Comparison of ENCODE assay signal across 11 cellular contexts in genomic region chr15:32677238-32677750, GRCh38. TPM values are rescaled to one million over a fixed set of nuclear protein-coding genes. Genes with fewer than 3 reads are reported as not detected.
DNase-seq lines count a peak whose midpoint lies in the region; ATAC-seq, FAIRE-seq and TF ChIP-seq lines count a peak whose summit lies in the region.
"Had no signal": no experiment of that assay in that cellular context is flagged by ENCODE, and none has a peak within 500 bp of the region (broad histone marks: within the 10 kb centered on the region; RNA-seq: fewer than 3 reads in every experiment).

No MANE protein-coding gene starts in this region.

- ATAC-seq in left colon: peak; percentile 66

- H3K9me3 ChIP-seq in BE2C (no peaks in the 10 kb centered on the region), stomach (no peaks in the 10 kb centered on the region)

- no peaks in the 10 kb centered on the region for H3K27me3 ChIP-seq in BE2C
- no peaks in the 10 kb centered on the region for H3K27me3 ChIP-seq in stomach

- 49 to 67% (median 52%) methylated on average over 5 of the region's 5 CpGs for WGBS in stomach, 5 donors

- H3K4me3 ChIP-seq in BE2C (ENCODE audit: low read depth, low read length) (no peak overlapping the region), stomach (no peak overlapping the region)

- TF ChIP-seq POLR2A in stomach (IDR thresholded peaks at IDR 0.05): no peak

- H3K36me3 ChIP-seq in BE2C (no peaks in the 10 kb centered on the region), stomach (no peaks in the 10 kb centered on the region)

- H3K27ac ChIP-seq in 22Rv1: peak overlapping the region; percentile 67
- H3K27ac ChIP-seq in stomach: no peak overlapping the region

- intact Hi-C loops in left colon (cut with DNase I, micrococcal nuclease): no loop called here
- intact Hi-C loops in stomach (cut with DNase I; ENCODE audit: low total_unique reads): no loop called here

- no peak for TF ChIP-seq CTCF in 22Rv1 (IDR thresholded peaks at IDR 0.05)
- TF ChIP-seq CTCF in BE2C (IDR thresholded peaks at IDR 0.05; ENCODE audit: low read depth, low read length): no peak
- no peak for TF ChIP-seq CTCF in stomach (IDR thresholded peaks at IDR 0.05)

- no peak for TF ChIP-seq EP300 in stomach (IDR thresholded peaks at IDR 0.05)

- no peak for FAIRE-seq in HTR-8/SVneo (lab: Jason Lieb, UNC)

- peak; percentile 36 for DNase-seq in LHCN-M2 (ENCODE audit: low read depth)
- DNase-seq in SHP77 (lab: John Stamatoyannopoulos, UW): peak; percentile 64 to 70
- no peak for DNase-seq in left colon
- DNase-seq in RKO (ENCODE audit: low spot score): no peak
- no peak for DNase-seq in BE2C
- DNase-seq in HTR-8/SVneo (ENCODE audit: insufficient read length, low spot score): no peak
- DNase-seq in stomach: no peak
- DNase-seq: hippocampal formation, T-helper 1 cell had no signal

- peaks cover 4% of the 10 kb centered on the region; the same call in 1 of the 2 replicates for H3K4me1 ChIP-seq in BE2C
- peaks cover 0 to 12% (median 5%) of the 10 kb centered on the region in 4 donors for H3K4me1 ChIP-seq in stomach

RNA-seq across cellular contexts. Expression of gene SCG5, which starts 35.8 kb away (rescaled TPM):
- total RNA-seq in LHCN-M2 (2014; rRNA removed): 1.2 and 2.8 TPM in 2 replicates
- polyA plus RNA-seq in LHCN-M2 (2012): 15.0 TPM
- 1 to 10 TPM; 4.9 to 9.5 TPM for total RNA-seq in left colon
- polyA plus RNA-seq in BE2C (2012; ENCODE audit: insufficient read depth, insufficient read length, low read depth): 203 TPM
- 10 to 100 TPM in 1 of 5 donors, 1 to 10 TPM in 1, not detected in 3; 2.9 to 16.5 TPM for total RNA-seq in stomach
- 1 to 10 TPM; 1.4 to 7.3 (median 3.9) TPM for polyA plus RNA-seq in stomach

RNA-seq across cellular contexts. Expression of gene GREM1, which starts 40.5 kb away (rescaled TPM):
- total RNA-seq in LHCN-M2 (2014; rRNA removed) (123 and 138 TPM in 2 replicates), left colon (10 to 100 TPM; 13.7 to 46.0 TPM), stomach (10 to 100 TPM in 3 of 5 donors, 1 to 10 TPM in 2; 5.3 to 50.0 (median 13.0) TPM)
- 829 TPM for polyA plus RNA-seq in LHCN-M2 (2012)
- 0.05 TPM for polyA plus RNA-seq in BE2C (2012; ENCODE audit: insufficient read depth, insufficient read length, low read depth)
- 10 to 100 TPM in 2 of 3 donors, 1 to 10 TPM in 1; 4.0 to 22.2 (median 14.6) TPM for polyA plus RNA-seq in stomach
- total RNA-seq: activated CD8-positive, alpha-beta memory T cell treated with anti-CD3 and anti-CD28 coated beads for 36 hours had no signal

Comparison
In these comparisons a context has a peak if more than half of its experiments do, and no peak if none do; other contexts are left out.
1. DNase-seq: peak in LHCN-M2 (single experiment) and SHP77 (2 of 2); none in left colon (0 of 2), RKO (single experiment), BE2C (single experiment), HTR-8/SVneo (single experiment) and stomach (single experiment).